ENCODE assay signal across 27 cellular contexts in the genomic region with DNA sequence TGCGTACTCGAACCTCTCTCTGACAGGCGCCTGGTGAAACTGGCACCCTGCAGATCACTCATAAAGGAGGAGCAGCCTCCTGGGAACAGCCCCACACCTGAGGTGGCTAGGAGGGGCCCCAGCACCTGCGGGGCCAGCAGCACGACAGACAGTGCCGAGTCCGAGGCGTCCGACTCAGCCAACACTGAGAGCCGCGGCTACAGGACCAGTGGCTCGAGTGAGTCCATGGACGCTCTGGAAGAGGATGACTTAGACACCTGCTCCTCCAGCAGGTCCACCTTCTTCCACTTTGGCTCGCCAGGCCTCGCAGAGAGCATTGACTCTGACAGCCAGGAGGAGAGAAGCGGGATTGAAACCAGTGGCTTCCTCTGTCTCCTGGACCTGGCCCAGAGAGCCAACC.
"Had no signal": no experiment of that assay in that cellular context is flagged by ENCODE, and none has a peak within 500 bp of the region (broad histone marks: within the 10 kb centered on the region; RNA-seq: fewer than 3 reads in every experiment).

No MANE protein-coding gene starts in this region.

- H3K27me3 Mint-ChIP-seq: dendritic cell treated with granulocyte-macrophage colony-stimulating factor and Interleukin-4, amounts not matched to agents 40 ng/mL and 50 ng/mL, for 4 days had no signal

- H3K4me3 ChIP-seq: colonic mucosa, esophagus squamous epithelium, gastrocnemius medialis, heart right ventricle, left lung, lower lobe of right lung, mucosa of descending colon had no signal

- H3K4me1 ChIP-seq: colonic mucosa, esophagus squamous epithelium, gastrocnemius medialis, heart right ventricle, left lung, lower lobe of right lung had no signal

- H3K9me3 ChIP-seq: colonic mucosa, esophagus squamous epithelium, gastrocnemius medialis, heart right ventricle, left lung, lower lobe of right lung, mucosa of descending colon had no signal

- DNase-seq: colonic mucosa; cortex of kidney; effector CD8-positive, alpha-beta T cell; effector memory CD8-positive, alpha-beta T cell; endodermal cell; erythroblast; esophagus squamous epithelium; foreskin fibroblast; foreskin melanocyte; gastrocnemius medialis; glutamatergic neuron; head of caudate nucleus; heart right ventricle; hippocampal formation; left cardiac atrium; left ventricle myocardium superior; lower lobe of right lung; mesenchymal stem cell; mucosa of descending colon had no signal

- H3K9me3 Mint-ChIP-seq: dendritic cell treated with granulocyte-macrophage colony-stimulating factor and Interleukin-4, amounts not matched to agents 40 ng/mL and 50 ng/mL, for 4 days; effector memory CD8-positive, alpha-beta T cell; endodermal cell; mesothelial cell of epicardium had no signal

- FAIRE-seq: endometrium, islet of Langerhans, keratinocyte had no signal

- H3K4me1 Mint-ChIP-seq: mesothelial cell of epicardium had no signal

- H3K36me3 ChIP-seq: colonic mucosa, esophagus squamous epithelium, gastrocnemius medialis, heart right ventricle, left lung, lower lobe of right lung had no signal

- H3K27me3 ChIP-seq: colonic mucosa, gastrocnemius medialis, heart right ventricle, left lung had no signal

- H3K4me3 Mint-ChIP-seq: dendritic cell treated with granulocyte-macrophage colony-stimulating factor and Interleukin-4, amounts not matched to agents 40 ng/mL and 50 ng/mL, for 4 days; effector memory CD8-positive, alpha-beta T cell; endodermal cell; mesothelial cell of epicardium had no signal

- H3K27ac Mint-ChIP-seq: dendritic cell treated with granulocyte-macrophage colony-stimulating factor and Interleukin-4, amounts not matched to agents 40 ng/mL and 50 ng/mL, for 4 days; effector memory CD8-positive, alpha-beta T cell; endodermal cell; mesothelial cell of epicardium had no signal

- ATAC-seq: effector memory CD8-positive, alpha-beta T cell; esophagus mucosa; gastrocnemius medialis; heart right ventricle; left cardiac atrium; left lung; left ventricle myocardium superior; lower lobe of right lung; mucosa of descending colon had no signal

- H3K27ac ChIP-seq: colonic mucosa, epithelial cell of prostate, esophagus squamous epithelium, gastrocnemius medialis, heart right ventricle, left lung, lower lobe of right lung had no signal

- H3K36me3 Mint-ChIP-seq: mesothelial cell of epicardium had no signal
